ENCODE assay signal across 11 cellular contexts in genomic region chr5:168681556-168682183, GRCh38.
DNase-seq lines count a peak whose midpoint lies in the region; ATAC-seq, FAIRE-seq and TF ChIP-seq lines count a peak whose summit lies in the region.
"Had no signal": no experiment of that assay in that cellular context is flagged by ENCODE, and none has a peak within 500 bp of the region (broad histone marks: within the 10 kb centered on the region; RNA-seq: fewer than 3 reads in every experiment).

No MANE protein-coding gene starts in this region.

- TF ChIP-seq CTCF in MCF 10A (IDR thresholded peaks at IDR 0.05; ENCODE audit: unreplicated experiment): no peak
- no peak for TF ChIP-seq CTCF in breast epithelium (IDR thresholded peaks at IDR 0.05)
- no peak for TF ChIP-seq CTCF in endothelial cell of umbilical vein (IDR thresholded peaks at IDR 0.05; ENCODE audit: extremely low read depth in 1 of 2, insufficient read depth in 1 of 2, low read depth in 1 of 2, low read length in 2 of 2)
- no peak for TF ChIP-seq CTCF in upper lobe of right lung (IDR thresholded peaks at IDR 0.05)

- peak; percentile 64 for FAIRE-seq in endothelial cell of umbilical vein (lab: Jason Lieb, UNC)
- FAIRE-seq: keratinocyte had no signal

- H3K27me3 Mint-ChIP-seq in MCF 10A (ENCODE audit: insufficient read depth, unreplicated experiment): no peaks in the 10 kb centered on the region
- H3K27me3 Mint-ChIP-seq: activated CD4-positive, alpha-beta T cell treated with anti-CD3 and anti-CD28 coated beads, Interleukin-2, amount 10 ng/mL, durations not matched to agents 7 days and 5 days; CD4-positive, alpha-beta T cell had no signal

- DNase-seq in MCF 10A (ENCODE audit: unreplicated experiment) (peak; percentile 17), breast epithelium (ENCODE audit: low spot score in 2 of 2) (no peak), endothelial cell of umbilical vein (ENCODE audit: low read depth, low spot score) (peak; percentile 57), lung microvascular endothelial cell (ENCODE audit: low read depth in 2 of 2) (peak; percentile 29 to 63), upper lobe of right lung (no peak), COLO829 (ENCODE audit: low spot score) (no peak), epidermal melanocyte (ENCODE audit: insufficient read length, low spot score) (no peak), G401 (ENCODE audit: low spot score) (no peak)
- DNase-seq: activated CD4-positive, alpha-beta T cell treated with anti-CD3 and anti-CD28 coated beads, Interleukin-2, amount 10 ng/mL, durations not matched to agents 7 days and 5 days; CD4-positive, alpha-beta T cell had no signal

- no peak overlapping the region for H3K9ac ChIP-seq in endothelial cell of umbilical vein (replicated peaks; ENCODE audit: extremely low read depth, insufficient read depth, low read length)

- no peaks in the 10 kb centered on the region for H4K20me1 ChIP-seq in endothelial cell of umbilical vein (replicated peaks; ENCODE audit: control insufficient read depth, extremely low read depth, insufficient read depth, low read length)

- dilution Hi-C loops in endothelial cell of umbilical vein (cut with MboI; ENCODE audit: extremely low pct_ligation_motif_present, low sequenced_read_pairs): no loop called here

- ATAC-seq in upper lobe of right lung: peak; percentile 51

- H3K4me3 ChIP-seq in breast epithelium (no peak overlapping the region), endothelial cell of umbilical vein (replicated peaks in 1 of 3; ENCODE audit: insufficient read depth in 1 of 3, low read depth in 1 of 3, low read length in 3 of 3) (no peak overlapping the region), upper lobe of right lung (no peak overlapping the region)

- H3K9me3 ChIP-seq in breast epithelium: no peaks in the 10 kb centered on the region
- H3K9me3 ChIP-seq in endothelial cell of umbilical vein (replicated peaks; ENCODE audit: control insufficient read depth, insufficient read depth, low read length): no peaks in the 10 kb centered on the region
- no peaks in the 10 kb centered on the region for H3K9me3 ChIP-seq in upper lobe of right lung

- H3K79me2 ChIP-seq in endothelial cell of umbilical vein (ENCODE audit: control insufficient read depth, insufficient read depth, low read length): no peaks in the 10 kb centered on the region

- H3K4me1 ChIP-seq in breast epithelium (no peaks in the 10 kb centered on the region), endothelial cell of umbilical vein (ENCODE audit: control insufficient read depth, extremely low read depth, insufficient read depth, low read length) (peaks cover 3% of the 10 kb centered on the region), upper lobe of right lung (peaks cover 4% of the 10 kb centered on the region)

- no TSS peak for BruUV-seq in MCF 10A (replicated peaks; lab: Mats Ljungman, UMichigan)
- BruUV-seq in endothelial cell of umbilical vein (replicated peaks; lab: Mats Ljungman, UMichigan): no TSS peak

- POLR2A ChIA-PET in MCF 10A (lab: Yijun Ruan, JAX) (interaction anchor here (0.6 kb wide), 1 partner anchor 55 kb away, joined by 3 read pairs; no protein-coding TSS in a partner anchor), endothelial cell of umbilical vein (lab: Charles Lee) (no interaction called here)

- H3K4me1 Mint-ChIP-seq in MCF 10A (ENCODE audit: insufficient read depth, unreplicated experiment): no peaks in the 10 kb centered on the region

- H3K4me2 ChIP-seq in endothelial cell of umbilical vein (ENCODE audit: insufficient read depth, low read length): no peak overlapping the region

- no peak for TF ChIP-seq POLR2A in breast epithelium (IDR thresholded peaks at IDR 0.05)
- no peak for TF ChIP-seq POLR2A in endothelial cell of umbilical vein (IDR thresholded peaks at IDR 0.05; ENCODE audit: low read depth, low read length)

- H3K36me3 Mint-ChIP-seq in MCF 10A (ENCODE audit: insufficient read depth, unreplicated experiment): no peaks in the 10 kb centered on the region

- peak overlapping the region; percentile 21 for H3K27ac Mint-ChIP-seq in MCF 10A (ENCODE audit: low read depth, unreplicated experiment)
- H3K27ac Mint-ChIP-seq: activated CD4-positive, alpha-beta T cell treated with anti-CD3 and anti-CD28 coated beads, Interleukin-2, amount 10 ng/mL, durations not matched to agents 7 days and 5 days; CD4-positive, alpha-beta T cell had no signal

- H3K36me3 ChIP-seq in breast epithelium (no peaks in the 10 kb centered on the region), endothelial cell of umbilical vein (ENCODE audit: control insufficient read depth in 2 of 2, extremely low read depth in 1 of 2, insufficient read depth in 2 of 2, low read length in 2 of 2) (no peaks in the 10 kb centered on the region), upper lobe of right lung (no peaks in the 10 kb centered on the region)

- intact Hi-C loops in MCF 10A (cut with micrococcal nuclease) (no loop called here), breast epithelium (cut with DNase I; ENCODE audit: low total_unique reads) (no loop called here), endothelial cell of umbilical vein (cut with micrococcal nuclease) (no loop called here), upper lobe of right lung (cut with DNase I) (no loop called here)

- no peaks in the 10 kb centered on the region for H3K9me1 ChIP-seq in endothelial cell of umbilical vein (replicated peaks; ENCODE audit: control insufficient read depth, extremely low read depth, insufficient read depth, low read length)

- H3K27me3 ChIP-seq in breast epithelium: no peaks in the 10 kb centered on the region
- no peaks in the 10 kb centered on the region for H3K27me3 ChIP-seq in endothelial cell of umbilical vein (ENCODE audit: control insufficient read depth in 2 of 2, insufficient read depth in 2 of 2, low read length in 2 of 2)
- no peaks in the 10 kb centered on the region for H3K27me3 ChIP-seq in upper lobe of right lung

- CTCF ChIA-PET in MCF 10A (lab: Yijun Ruan, JAX): interaction anchor here (0.6 to 7.3 kb wide), 23 partner anchors 7 to 1264 kb away, joined by 3 to 90 read pairs (median 4); no protein-coding TSS in a partner anchor
- CTCF ChIA-PET in endothelial cell of umbilical vein (lab: Charles Lee): interaction anchor here (0.7 to 1.6 kb wide), 4 partner anchors 10 to 1298 kb away, joined by 3 to 4 read pairs (median 4); partner anchors contain the start of gene INSYN2B

- H3K27ac ChIP-seq in breast epithelium (peak overlapping the region in 1 of 2 donors; percentile 57), endothelial cell of umbilical vein (ENCODE audit: insufficient read depth, low read depth, low read length) (no peak overlapping the region), upper lobe of right lung (peak overlapping the region; percentile 36)

- in situ Hi-C loops in G401 (cut with HindIII; ENCODE audit: low sequenced_read_pairs): no loop called here

- H3K9me3 Mint-ChIP-seq in MCF 10A (ENCODE audit: unreplicated experiment): no peaks in the 10 kb centered on the region
- H3K9me3 Mint-ChIP-seq: CD4-positive, alpha-beta T cell had no signal

- no peak overlapping the region for H3K4me3 Mint-ChIP-seq in MCF 10A (ENCODE audit: unreplicated experiment)
- H3K4me3 Mint-ChIP-seq: activated CD4-positive, alpha-beta T cell treated with anti-CD3 and anti-CD28 coated beads, Interleukin-2, amount 10 ng/mL, durations not matched to agents 7 days and 5 days; CD4-positive, alpha-beta T cell had no signal

- H2AFZ ChIP-seq in endothelial cell of umbilical vein (ENCODE audit: low read depth, low read length): peak overlapping the region; percentile 6

TF ChIP-seq in endothelial cell of umbilical vein, 7 proteins besides CTCF, POLR2A, EP300 and RAD21:
- peak; percentile 16 for TF ChIP-seq POLR2AphosphoS5 (IDR thresholded peaks at IDR 0.05; ENCODE audit: insufficient read depth, low read depth, low read length)
- TF ChIP-seq MAX (IDR thresholded peaks at IDR 0.05; ENCODE audit: insufficient read depth, insufficient read length): no peak
- no peak for TF ChIP-seq MYC (IDR thresholded peaks at IDR 0.05; ENCODE audit: low read depth, low read length)
- TF ChIP-seq GATA2 (IDR thresholded peaks at IDR 0.05; ENCODE audit: insufficient read depth, insufficient read length, low read depth, low read length): peak; percentile 44
- peak; percentile 25 for TF ChIP-seq FOS (IDR thresholded peaks at IDR 0.05; ENCODE audit: borderline replicate concordance, insufficient read depth, low read length)
- no peak for TF ChIP-seq EZH2 (IDR thresholded peaks at IDR 0.05; ENCODE audit: borderline replicate concordance, low read depth, low read length, severe bottlenecking)

Comparison
In these comparisons a context has a peak if more than half of its experiments do, and no peak if none do; other contexts are left out.
1. DNase-seq: peak in MCF 10A (single experiment), endothelial cell of umbilical vein (single experiment) and lung microvascular endothelial cell (2 of 2); none in breast epithelium (0 of 2), upper lobe of right lung (single experiment), COLO829 (single experiment), epidermal melanocyte (single experiment) and G401 (single experiment).